In the genomic region with DNA sequence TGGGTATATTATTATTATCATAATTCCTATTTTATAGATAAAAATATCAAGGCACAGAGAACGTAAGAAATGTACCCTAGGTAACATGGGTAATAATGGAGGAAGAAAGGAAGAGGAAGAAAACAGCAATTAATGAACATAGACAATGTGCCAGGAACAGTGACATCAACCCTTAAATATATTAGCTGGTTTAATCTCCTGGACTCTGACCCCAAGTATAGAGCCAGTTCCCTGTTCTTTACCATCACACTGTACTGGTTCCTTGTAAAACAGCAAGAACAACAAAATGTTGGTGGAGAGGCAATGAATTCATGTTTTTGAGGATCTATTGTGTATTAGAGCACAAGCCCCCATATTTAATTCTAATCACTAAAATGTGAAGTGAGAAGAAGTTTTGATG, we compare ENCODE assay signal across 37 cellular contexts.
"Had no signal": no experiment of that assay in that cellular context is flagged by ENCODE, and none has a peak within 500 bp of the region (broad histone marks: within the 10 kb centered on the region; RNA-seq: fewer than 3 reads in every experiment).

No MANE protein-coding gene starts in this region.

- H3K27ac Mint-ChIP-seq: activated CD4-positive, alpha-beta T cell treated with anti-CD3 and anti-CD28 coated beads for 36 hours; activated CD4-positive, alpha-beta T cell treated with anti-CD3 and anti-CD28 coated beads, Interleukin-2, amount 10 ng/mL, durations not matched to agents 7 days and 5 days; activated naive CD4-positive, alpha-beta T cell treated with anti-CD3 and anti-CD28 coated beads for 36 hours; activated naive CD4-positive, alpha-beta T cell treated with anti-CD3 and anti-CD28 coated beads, Interleukin-2, amount 50 U/mL, for 72 hours; activated T-helper 1 cell treated with anti-CD3 and anti-CD28 coated beads, Interleukin-12 subunit alpha, Interleukin-12 subunit beta, Interleukin-2, Interleukin-4 antibody, amounts not matched to agents 30 ng/mL and 10 ng/mL and 1 ng/mL, durations not matched to agents 14 hours and 24 hours and 36 hours; brain; IgD-negative memory B cell; WTC11 had no signal

- H3K4me2 ChIP-seq: PC-9 had no signal

- H3K4me1 ChIP-seq: adrenal gland, SJCRH30 had no signal

- DNase-seq: activated CD4-positive, alpha-beta T cell treated with anti-CD3 and anti-CD28 coated beads for 36 hours; activated CD4-positive, alpha-beta T cell treated with anti-CD3 and anti-CD28 coated beads, Interleukin-2, amount 10 ng/mL, durations not matched to agents 7 days and 5 days; activated CD4-positive, alpha-beta T cell treated with anti-CD3 and anti-CD28 coated beads, Interleukin-2, amount 50 U/mL, for 48 hours; activated CD8-positive, alpha-beta memory T cell treated with anti-CD3 and anti-CD28 coated beads, Interleukin-2, amount 50 U/mL, for 4 hours; activated gamma-delta T cell treated with Interleukin-2 at 50 U/mL for 16 hours; activated naive CD4-positive, alpha-beta T cell treated with anti-CD3 and anti-CD28 coated beads for 36 hours; activated T-cell treated with anti-CD3 and anti-CD28 coated beads for 4 hours; activated T-cell treated with anti-CD3 and anti-CD28 coated beads, Interleukin-2, amount 50 U/mL, for 4 hours; adrenal gland; central memory CD4-positive, alpha-beta T cell; Karpas-422; KBM-7; MM.1S; MV-4-11; NCI-H1092; NCI-H146; NCI-H187; NCI-H2029 treated with DMSO at 0.1 percent for 48 hours; NCI-H2107; NCI-H2171; NCI-H2227 treated with DMSO at 0.1 percent for 48 hours; NCI-H446; NCI-H510A treated with DMSO at 0.1 percent for 48 hours; NK-92 treated with Interleukin-12 subunit alpha and Interleukin-12 subunit beta, amount 100 ng/mL, for 24 hours; PC-9; SHP77; SJCRH30; T1000 had no signal

- H3K4me1 Mint-ChIP-seq: activated CD4-positive, alpha-beta T cell treated with anti-CD3 and anti-CD28 coated beads for 36 hours; activated CD4-positive, alpha-beta T cell treated with anti-CD3 and anti-CD28 coated beads, Interleukin-2, amount 10 ng/mL, durations not matched to agents 7 days and 5 days; brain; IgD-negative memory B cell; WTC11 had no signal

- H3K9me3 ChIP-seq: adrenal gland, SJCRH30 had no signal

- H3K27me3 ChIP-seq: adrenal gland, SJCRH30 had no signal

- H3K36me3 ChIP-seq: adrenal gland, SJCRH30 had no signal

- H3K27ac ChIP-seq: adrenal gland, PC-9, SJCRH30, SK-N-MC had no signal

- H3K4me3 ChIP-seq: adrenal gland, PC-9, SJCRH30, SK-N-MC had no signal

- H3K4me3 Mint-ChIP-seq: activated CD4-positive, alpha-beta T cell treated with anti-CD3 and anti-CD28 coated beads for 36 hours; activated CD4-positive, alpha-beta T cell treated with anti-CD3 and anti-CD28 coated beads, Interleukin-2, amount 10 ng/mL, durations not matched to agents 7 days and 5 days; activated naive CD4-positive, alpha-beta T cell treated with anti-CD3 and anti-CD28 coated beads for 36 hours; activated T-cell treated with anti-CD3 and anti-CD28 coated beads, Interleukin-2, amount 50 U/mL, for 4 hours; activated T-helper 1 cell treated with anti-CD3 and anti-CD28 coated beads, Interleukin-12 subunit alpha, Interleukin-12 subunit beta, Interleukin-2, Interleukin-4 antibody, amounts not matched to agents 30 ng/mL and 10 ng/mL and 1 ng/mL, durations not matched to agents 14 hours and 24 hours and 36 hours; brain; IgD-negative memory B cell; WTC11 had no signal

- H3K27me3 Mint-ChIP-seq: activated CD4-positive, alpha-beta T cell treated with anti-CD3 and anti-CD28 coated beads for 36 hours; activated CD4-positive, alpha-beta T cell treated with anti-CD3 and anti-CD28 coated beads, Interleukin-2, amount 10 ng/mL, durations not matched to agents 7 days and 5 days; brain; IgD-negative memory B cell had no signal

- H3K9me3 Mint-ChIP-seq: activated CD4-positive, alpha-beta T cell treated with anti-CD3 and anti-CD28 coated beads, Interleukin-2, amount 10 ng/mL, durations not matched to agents 7 days and 5 days; activated T-cell treated with anti-CD3 and anti-CD28 coated beads, Interleukin-2, amount 50 U/mL, for 4 hours; activated T-helper 1 cell treated with anti-CD3 and anti-CD28 coated beads, Interleukin-12 subunit alpha, Interleukin-12 subunit beta, Interleukin-2, Interleukin-4 antibody, amounts not matched to agents 30 ng/mL and 10 ng/mL and 1 ng/mL, durations not matched to agents 14 hours and 24 hours and 36 hours; brain had no signal

- FAIRE-seq: astrocyte, TTC549 had no signal

- ATAC-seq: activated CD4-positive, alpha-beta T cell treated with anti-CD3 and anti-CD28 coated beads for 36 hours; activated CD4-positive, CD25-positive, alpha-beta regulatory T cell treated with anti-CD3 and anti-CD28 coated beads, Interleukin-2, amount 50 U/mL, for 24 hours; activated naive CD4-positive, alpha-beta T cell treated with anti-CD3 and anti-CD28 coated beads, Interleukin-2, amount 50 U/mL, for 72 hours; activated T-cell treated with anti-CD3 and anti-CD28 coated beads, Interleukin-2, amount 50 U/mL, for 4 hours; WTC11 had no signal

- H3K36me3 Mint-ChIP-seq: activated naive CD4-positive, alpha-beta T cell treated with anti-CD3 and anti-CD28 coated beads, Interleukin-2, amount 50 U/mL, for 72 hours; brain; IgD-negative memory B cell; WTC11 had no signal
